Comparison of ENCODE assay signal across 8 cellular contexts in genomic region chr10:14880201-14880600, GRCh38. TPM values are rescaled to one million over a fixed set of nuclear protein-coding genes. Genes with fewer than 3 reads are reported as not detected.
DNase-seq lines count a peak whose midpoint lies in the region; ATAC-seq and TF ChIP-seq lines count a peak whose summit lies in the region.

No MANE protein-coding gene starts in this region.

- peak overlapping the region; percentile 70; the same call in 1 of the 2 replicates for H3K27ac ChIP-seq in KMS-11

- no peaks in the 10 kb centered on the region for H3K9me3 ChIP-seq in Caco-2

- POLR2A ChIA-PET in Caco-2 (lab: Charles Lee): interaction anchor here (3.4 to 4.1 kb wide), 2 partner anchors 42 to 73 kb away, joined by 25 to 64 read pairs; partner anchors contain the start of genes CDNF, DCLRE1C, HSPA14 and MSANTD7
- POLR2A ChIA-PET in naive thymus-derived CD8-positive, alpha-beta T cell (lab: Charles Lee): interaction anchor here (0.7 kb wide), 1 partner anchor 49 kb away, joined by 3 read pairs; no protein-coding TSS in a partner anchor

- no peaks in the 10 kb centered on the region for H3K27me3 Mint-ChIP-seq in Caco-2 (ENCODE audit: insufficient read depth, unreplicated experiment)
- H3K27me3 Mint-ChIP-seq in naive thymus-derived CD8-positive, alpha-beta T cell: no peaks in the 10 kb centered on the region

- H3K79me2 ChIP-seq in KMS-11 (ENCODE audit: insufficient read depth, low read depth): peaks cover 77% of the 10 kb centered on the region

- H3K4me3 ChIP-seq in Caco-2 (ENCODE audit: low read depth, low read length): peak overlapping the region; percentile 93
- peak overlapping the region; percentile 36 for H3K4me3 ChIP-seq in KMS-11 (IDR thresholded peaks at IDR 0.05; ENCODE audit: insufficient read depth, low read depth, low read length)
- peak overlapping the region; percentile 65 to 85 for H3K4me3 ChIP-seq in cardiac fibroblast (replicated peaks in 1 of 2; ENCODE audit: low read depth in 2 of 2, low read length in 2 of 2)

- TF ChIP-seq CTCF in Caco-2 (IDR thresholded peaks at IDR 0.05; ENCODE audit: insufficient read depth in 1 of 2, low read depth in 1 of 2, low read length in 1 of 2, severe bottlenecking in 1 of 2, unreplicated experiment in 1 of 2) (no peak), KMS-11 (conservative IDR thresholded peaks at IDR 0.05; ENCODE audit: low read depth, low read length) (no peak), cardiac fibroblast (IDR thresholded peaks at IDR 0.05; ENCODE audit: low read depth, low read length) (no peak)

- H3K27ac Mint-ChIP-seq in Caco-2 (ENCODE audit: unreplicated experiment): peak overlapping the region; percentile 99
- H3K27ac Mint-ChIP-seq in naive thymus-derived CD8-positive, alpha-beta T cell: peak overlapping the region in 8 of 10 donors; percentile 50 to 92 (median 68)

- intact Hi-C loops in Caco-2 (cut with micrococcal nuclease; ENCODE audit: unreplicated experiment): no loop called here
- intact Hi-C loops in posterior cingulate gyrus (cut with DNase I): no loop called here

- CTCF ChIA-PET in Caco-2 (lab: Charles Lee): no interaction called here

- H2AFZ ChIP-seq in KMS-11 (ENCODE audit: low read depth): no peak overlapping the region

- BruUV-seq in Caco-2 (replicated peaks; lab: Mats Ljungman, UMichigan): no TSS peak

- H4K20me1 ChIP-seq in KMS-11 (ENCODE audit: insufficient read depth): peaks cover 6% of the 10 kb centered on the region

- H3K36me3 Mint-ChIP-seq in Caco-2 (ENCODE audit: insufficient read depth, unreplicated experiment): peaks cover 55% of the 10 kb centered on the region
- no peaks in the 10 kb centered on the region for H3K36me3 Mint-ChIP-seq in naive thymus-derived CD8-positive, alpha-beta T cell

- DNase-seq in Caco-2 (peak in 1 of 2 experiments; percentile 22), cardiac fibroblast (ENCODE audit: low read depth in 2 of 2) (peak in 1 of 2 donors; percentile 9), hepatic stellate cell (ENCODE audit: low spot score) (no peak), NCI-H526 (lab: John Stamatoyannopoulos, UW) (no peak), posterior cingulate gyrus (no peak)
- DNase-seq in naive thymus-derived CD8-positive, alpha-beta T cell: peak in 1 of 10 donors; percentile 10

- H3K9me3 Mint-ChIP-seq in Caco-2 (ENCODE audit: unreplicated experiment): no peaks in the 10 kb centered on the region
- no peaks in the 10 kb centered on the region for H3K9me3 Mint-ChIP-seq in naive thymus-derived CD8-positive, alpha-beta T cell

- H3K4me1 ChIP-seq in Caco-2: peaks cover 9% of the 10 kb centered on the region; the same call in 1 of the 2 replicates
- H3K4me1 ChIP-seq in KMS-11 (ENCODE audit: low read depth, poor library complexity, severe bottlenecking): peaks cover 28% of the 10 kb centered on the region

- peaks cover 14% of the 10 kb centered on the region for H3K4me1 Mint-ChIP-seq in Caco-2 (ENCODE audit: low read depth, unreplicated experiment)
- peaks cover 13 to 37% (median 34%) of the 10 kb centered on the region in 4 donors for H3K4me1 Mint-ChIP-seq in naive thymus-derived CD8-positive, alpha-beta T cell

- H3K36me3 ChIP-seq in Caco-2 (ENCODE audit: control insufficient read depth, insufficient read depth, low read length) (no peaks in the 10 kb centered on the region), KMS-11 (ENCODE audit: insufficient read depth) (no peaks in the 10 kb centered on the region; the same call in 1 of the 2 replicates)

- H3K27me3 ChIP-seq in Caco-2 (replicated peaks; ENCODE audit: control insufficient read depth, insufficient read depth, low read length): no peaks in the 10 kb centered on the region
- H3K27me3 ChIP-seq in KMS-11 (ENCODE audit: insufficient read depth, low read depth): no peaks in the 10 kb centered on the region

- H3K4me2 ChIP-seq in KMS-11: peak overlapping the region; percentile 87

- peak overlapping the region; percentile 89; the same call in 1 of the 2 replicates for H3K9ac ChIP-seq in KMS-11

- ATAC-seq in naive thymus-derived CD8-positive, alpha-beta T cell: no peak
- no peak for ATAC-seq in GM19324 (IDR thresholded peaks at IDR 0.05; ENCODE audit: low FRiP score, unreplicated experiment)

- peak overlapping the region; percentile 99 for H3K4me3 Mint-ChIP-seq in Caco-2 (ENCODE audit: unreplicated experiment)
- H3K4me3 Mint-ChIP-seq in naive thymus-derived CD8-positive, alpha-beta T cell: peak overlapping the region in 9 of 10 donors; percentile 87 to 94 (median 90)

RNA-seq across cellular contexts. Expression of gene SUV39H2, which starts 1.5 kb away (rescaled TPM):
- 58.3 and 60.4 TPM in 2 replicates for total RNA-seq in Caco-2 (2022)
- total RNA-seq in naive thymus-derived CD8-positive, alpha-beta T cell: 1 to 10 TPM; 3.9 to 4.4 TPM
- 1 to 10 TPM; 2.8 to 8.6 (median 3.7) TPM for polyA plus RNA-seq in naive thymus-derived CD8-positive, alpha-beta T cell

RNA-seq across cellular contexts. Expression of gene HSPA14, which starts 42.1 kb away (rescaled TPM):
- total RNA-seq in Caco-2 (2022): 36.9 and 39.3 TPM in 2 replicates
- 10 to 100 TPM; 16.7 to 18.1 TPM for total RNA-seq in naive thymus-derived CD8-positive, alpha-beta T cell
- polyA plus RNA-seq in naive thymus-derived CD8-positive, alpha-beta T cell: 10 to 100 TPM; 15.1 to 18.9 (median 17.6) TPM

RNA-seq across cellular contexts. Expression of gene MSANTD7, which starts 42.1 kb away (rescaled TPM):
- 30.0 and 32.8 TPM in 2 replicates for total RNA-seq in Caco-2 (2022)
- total RNA-seq in naive thymus-derived CD8-positive, alpha-beta T cell: 10 to 100 TPM; 13.6 to 15.3 TPM
- polyA plus RNA-seq in naive thymus-derived CD8-positive, alpha-beta T cell: 1 to 10 TPM; 4.6 to 9.9 (median 9.2) TPM

RNA-seq across cellular contexts. Expression of gene CDNF, which starts 42.4 kb away (rescaled TPM):
- 3.4 and 3.9 TPM in 2 replicates for total RNA-seq in Caco-2 (2022)
- total RNA-seq in naive thymus-derived CD8-positive, alpha-beta T cell: 1 to 10 TPM; 4.9 to 6.2 TPM
- polyA plus RNA-seq in naive thymus-derived CD8-positive, alpha-beta T cell: 1 to 10 TPM; 1.4 to 2.6 (median 2.2) TPM

Comparison
In these comparisons a context has a peak if more than half of its experiments do, and no peak if none do; other contexts are left out.
1. H3K4me3 ChIP-seq: peak in every context shown above with its lines; median percentile 93 in Caco-2; 75 in cardiac fibroblast; 36 in KMS-11.
2. RNA of gene SUV39H2, which starts 1.5 kb away (total RNA-seq): 58.3 to 60.4 TPM in Caco-2; 3.9 to 4.4 TPM in naive thymus-derived CD8-positive, alpha-beta T cell; every median in the first group is over 10 times any median in the second.